In the genomic region with DNA sequence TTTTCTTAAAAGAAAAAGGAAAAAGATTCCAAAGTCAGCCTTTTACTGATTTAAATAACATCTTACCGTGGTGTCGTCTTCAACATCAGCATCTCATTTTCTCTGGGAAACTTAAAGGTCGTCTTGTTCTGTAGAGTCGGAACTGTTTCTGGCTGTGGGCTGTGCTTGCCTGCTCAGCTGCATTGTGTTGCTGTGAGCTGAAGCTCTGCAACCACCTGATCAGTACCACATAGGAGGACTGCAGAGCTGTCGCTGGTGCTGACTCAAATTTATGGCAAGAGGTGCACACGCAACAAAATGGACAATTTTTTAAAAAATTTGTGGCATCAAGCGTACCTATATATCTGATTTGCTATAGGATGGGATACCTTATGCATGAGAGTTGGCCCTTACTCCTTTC, we compare ENCODE assay signal across 28 cellular contexts. TPM values are rescaled to one million over a fixed set of nuclear protein-coding genes. Genes with fewer than 3 reads are reported as not detected.
DNase-seq lines count a peak whose midpoint lies in the region; ATAC-seq lines count a peak whose summit lies in the region.
"Had no signal": no experiment of that assay in that cellular context is flagged by ENCODE, and none has a peak within 500 bp of the region (broad histone marks: within the 10 kb centered on the region; RNA-seq: fewer than 3 reads in every experiment).

A gene with protein sequence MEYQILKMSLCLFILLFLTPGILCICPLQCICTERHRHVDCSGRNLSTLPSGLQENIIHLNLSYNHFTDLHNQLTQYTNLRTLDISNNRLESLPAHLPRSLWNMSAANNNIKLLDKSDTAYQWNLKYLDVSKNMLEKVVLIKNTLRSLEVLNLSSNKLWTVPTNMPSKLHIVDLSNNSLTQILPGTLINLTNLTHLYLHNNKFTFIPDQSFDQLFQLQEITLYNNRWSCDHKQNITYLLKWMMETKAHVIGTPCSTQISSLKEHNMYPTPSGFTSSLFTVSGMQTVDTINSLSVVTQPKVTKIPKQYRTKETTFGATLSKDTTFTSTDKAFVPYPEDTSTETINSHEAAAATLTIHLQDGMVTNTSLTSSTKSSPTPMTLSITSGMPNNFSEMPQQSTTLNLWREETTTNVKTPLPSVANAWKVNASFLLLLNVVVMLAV (minus strand): TSS at position 150 of the 400 bp plus-strand sequence. CDS start 908 bp downstream, outside the sequence.

- peak; percentile 94 for DNase-seq in Ammon's horn (ENCODE audit: low spot score)
- peak in 48 of 56 donors; percentile 15 to 85 (median 60) for DNase-seq in amygdala (lab: John Stamatoyannopoulos, UW)
- DNase-seq in hippocampal formation (lab: John Stamatoyannopoulos, UW), result peak; percentile 67 to 86
- peak; percentile 75 for DNase-seq in occipital lobe (lab: John Stamatoyannopoulos, UW)
- no peak for DNase-seq in left ventricle myocardium superior
- no peak for DNase-seq in activated T-cell treated with anti-CD3 and anti-CD28 coated beads for 4 hours
- DNase-seq in UCSD-AML1 (lab: John Stamatoyannopoulos, UW; ENCODE audit: unreplicated experiment), result no peak
- no peak for DNase-seq in effector CD4-positive, alpha-beta T cell
- DNase-seq: activated CD4-positive, alpha-beta T cell treated with anti-CD3 and anti-CD28 coated beads for 4 hours; activated CD8-positive, alpha-beta memory T cell treated with anti-CD3 and anti-CD28 coated beads for 24 hours; activated naive CD4-positive, alpha-beta T cell treated with Interleukin-2 at 50 U/mL for 16 hours; activated T-cell treated with anti-CD3 and anti-CD28 coated beads, Interleukin-2, amount 50 U/mL, for 4 hours; adrenal gland; DMS153; glutamatergic neuron; KG1; left colon; naive thymus-derived CD4-positive, alpha-beta T cell; NCI-H1694 treated with DMSO at 0.1 percent for 48 hours; NCI-H69; pancreas; stimulated activated naive CD4-positive, alpha-beta T cell treated with Interleukin-2 at 50 U/mL for 16 hours; tibial artery had no signal

- ATAC-seq in left ventricle myocardium superior, result no peak
- ATAC-seq: activated T-cell treated with anti-CD3 and anti-CD28 coated beads, Interleukin-2, amount 50 U/mL, for 4 hours; left colon; naive thymus-derived CD4-positive, alpha-beta T cell; pancreas; sciatic nerve had no signal

- intact Hi-C loops in left ventricle myocardium superior (cut with micrococcal nuclease), result no loop called here

RNA-seq across cellular contexts. Expression of the gene that starts here (rescaled TPM):
- total RNA-seq in occipital lobe (9.4 TPM), left ventricle myocardium superior (0.32 TPM)
- total RNA-seq: A172, cardiac muscle cell, endothelial cell of umbilical vein, H4 had no signal

Comparison
In these comparisons a context has a peak if more than half of its experiments do, and no peak if none do; other contexts are left out.
1. DNase-seq: peak in Ammon's horn (single experiment), amygdala (48 of 56), hippocampal formation (2 of 2) and occipital lobe (single experiment); none in left ventricle myocardium superior (single experiment), activated T-cell treated with anti-CD3 and anti-CD28 coated beads for 4 hours (single experiment), UCSD-AML1 (single experiment) and effector CD4-positive, alpha-beta T cell (single experiment).